ENCODE assay signal across 8 cellular contexts in the genomic region with DNA sequence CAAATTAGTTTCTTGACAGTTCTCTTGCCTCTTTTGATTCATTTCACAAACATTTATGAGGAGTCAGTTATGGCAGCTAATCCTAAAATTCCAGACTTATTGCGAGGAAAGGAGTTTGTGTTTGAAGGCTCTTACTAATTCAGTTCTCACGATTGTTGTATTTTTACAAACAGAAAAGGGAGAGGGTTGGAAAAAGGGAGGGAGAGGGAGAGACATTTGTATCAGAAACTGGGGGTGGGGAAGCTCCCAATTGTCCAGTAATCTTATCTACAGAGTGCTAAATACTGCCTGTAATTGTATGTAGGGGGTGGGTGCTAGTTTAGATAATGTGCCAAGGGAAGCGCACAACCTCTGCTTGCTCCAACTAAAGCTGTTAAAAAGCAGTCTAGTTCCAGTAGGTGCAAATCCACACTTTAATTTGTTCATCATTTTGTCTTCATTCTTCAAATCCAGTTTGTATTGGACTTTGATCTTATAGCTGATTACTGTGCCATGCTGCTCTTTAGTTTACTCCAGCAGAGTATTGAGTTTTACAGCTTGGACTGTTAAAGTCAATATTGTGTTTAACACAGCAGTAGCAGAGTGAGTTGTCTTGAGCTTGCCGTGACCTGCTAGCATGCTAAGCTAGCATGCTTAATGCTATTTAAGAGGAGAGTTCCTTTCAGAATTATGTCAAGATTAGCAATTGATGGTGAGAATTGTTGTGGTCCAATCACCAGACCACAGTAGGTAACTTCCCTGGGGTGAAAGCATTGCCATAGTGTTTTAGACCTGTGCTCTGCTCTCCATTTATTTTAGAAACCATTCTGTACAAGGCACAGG. TPM values are rescaled to one million over a fixed set of nuclear protein-coding genes. Genes with fewer than 3 reads are reported as not detected.
A peak's percentile ranks its signal among the peaks of the same experiment; 100 is the strongest.
DNase-seq lines count a peak whose midpoint lies in the region; ATAC-seq, FAIRE-seq and TF ChIP-seq lines count a peak whose summit lies in the region.

No MANE protein-coding gene starts in this region.

- H3K27ac ChIP-seq in WERI-Rb-1, result peak overlapping the region; percentile 35
- H3K27ac ChIP-seq in left lung, result peak overlapping the region in 1 of 2 donors; percentile 31

- TF ChIP-seq CTCF in WERI-Rb-1 (IDR thresholded peaks at IDR 0.05; ENCODE audit: low read depth, low read length), result no peak
- no peak for TF ChIP-seq CTCF in left lung (IDR thresholded peaks at IDR 0.05)

- H3K36me3 Mint-ChIP-seq in activated T-cell treated with anti-CD3 and anti-CD28 coated beads, Interleukin-2, amount 50 U/mL, for 24 hours (ENCODE audit: low read depth), result no peaks in the 10 kb centered on the region

- H3K4me3 ChIP-seq in WERI-Rb-1 (ENCODE audit: low read depth, low read length) (peak overlapping the region; percentile 1; the same call in 1 of the 2 replicates), left lung (no peak overlapping the region)

- TF ChIP-seq POLR2A in H54 (IDR thresholded peaks at IDR 0.05; ENCODE audit: low read depth, low read length), result no peak

- H3K9me3 Mint-ChIP-seq in activated T-cell treated with anti-CD3 and anti-CD28 coated beads, Interleukin-2, amount 50 U/mL, for 24 hours, result no peaks in the 10 kb centered on the region

- no peak overlapping the region for H3K27ac Mint-ChIP-seq in activated T-cell treated with anti-CD3 and anti-CD28 coated beads, Interleukin-2, amount 50 U/mL, for 24 hours

- H3K36me3 ChIP-seq in WERI-Rb-1, result no peaks in the 10 kb centered on the region
- H3K36me3 ChIP-seq in left lung, result no peaks in the 10 kb centered on the region

- H3K27me3 ChIP-seq in WERI-Rb-1 (ENCODE audit: insufficient read depth, low read depth, severe bottlenecking) (no peaks in the 10 kb centered on the region), left lung (no peaks in the 10 kb centered on the region)

- FAIRE-seq in H54 (lab: Jason Lieb, UNC), result peak; percentile 43

- H3K4me1 ChIP-seq in left lung, result peaks cover 29 to 85% of the 10 kb centered on the region in 2 donors

- H3K4me3 Mint-ChIP-seq in activated T-cell treated with anti-CD3 and anti-CD28 coated beads, Interleukin-2, amount 50 U/mL, for 24 hours, result no peak overlapping the region

- intact Hi-C loops in left lung (cut with DNase I), result no loop called here

- ATAC-seq in left lung, result peak; percentile 22

- peaks cover 41% of the 10 kb centered on the region for H3K4me1 Mint-ChIP-seq in activated T-cell treated with anti-CD3 and anti-CD28 coated beads, Interleukin-2, amount 50 U/mL, for 24 hours (ENCODE audit: low read depth)

- H3K27me3 Mint-ChIP-seq in activated T-cell treated with anti-CD3 and anti-CD28 coated beads, Interleukin-2, amount 50 U/mL, for 24 hours, result no peaks in the 10 kb centered on the region

- H3K9me3 ChIP-seq in WERI-Rb-1 (ENCODE audit: severe bottlenecking) (no peaks in the 10 kb centered on the region), left lung (no peaks in the 10 kb centered on the region)

- DNase-seq in COLO668 (lab: John Stamatoyannopoulos, UW; ENCODE audit: unreplicated experiment), result peak; percentile 22
- no peak for DNase-seq in H54 (ENCODE audit: insufficient read length, low spot score)
- DNase-seq in WERI-Rb-1, result peak; percentile 30
- no peak for DNase-seq in left lung
- no peak for DNase-seq in mesenteric fat pad (ENCODE audit: low spot score)
- no peak for DNase-seq in effector CD4-positive, alpha-beta T cell
- DNase-seq in germinal center (ENCODE audit: low spot score), result no peak
- DNase-seq in activated T-cell treated with anti-CD3 and anti-CD28 coated beads, Interleukin-2, amount 50 U/mL, for 24 hours, result no peak

RNA-seq across cellular contexts. Expression of gene FNIP2, which starts 13.9 kb away (rescaled TPM):
- total RNA-seq in left lung (10 to 100 TPM; 56.6 to 71.2 TPM), mesenteric fat pad (57.2 TPM)

RNA-seq across cellular contexts. Expression of gene PPID, which starts 59.6 kb away (rescaled TPM):
- total RNA-seq in left lung (10 to 100 TPM; 24.2 to 24.3 TPM), mesenteric fat pad (19.6 TPM)

Comparison
In these comparisons a context has a peak if more than half of its experiments do, and no peak if none do; other contexts are left out.
1. DNase-seq: peak in COLO668 (single experiment) and WERI-Rb-1 (single experiment); none in H54 (single experiment), left lung (0 of 2), mesenteric fat pad (single experiment), effector CD4-positive, alpha-beta T cell (single experiment), germinal center (single experiment) and activated T-cell treated with anti-CD3 and anti-CD28 coated beads, Interleukin-2, amount 50 U/mL, for 24 hours (single experiment).